ENCODE assay signal across 11 cellular contexts in the genomic region with DNA sequence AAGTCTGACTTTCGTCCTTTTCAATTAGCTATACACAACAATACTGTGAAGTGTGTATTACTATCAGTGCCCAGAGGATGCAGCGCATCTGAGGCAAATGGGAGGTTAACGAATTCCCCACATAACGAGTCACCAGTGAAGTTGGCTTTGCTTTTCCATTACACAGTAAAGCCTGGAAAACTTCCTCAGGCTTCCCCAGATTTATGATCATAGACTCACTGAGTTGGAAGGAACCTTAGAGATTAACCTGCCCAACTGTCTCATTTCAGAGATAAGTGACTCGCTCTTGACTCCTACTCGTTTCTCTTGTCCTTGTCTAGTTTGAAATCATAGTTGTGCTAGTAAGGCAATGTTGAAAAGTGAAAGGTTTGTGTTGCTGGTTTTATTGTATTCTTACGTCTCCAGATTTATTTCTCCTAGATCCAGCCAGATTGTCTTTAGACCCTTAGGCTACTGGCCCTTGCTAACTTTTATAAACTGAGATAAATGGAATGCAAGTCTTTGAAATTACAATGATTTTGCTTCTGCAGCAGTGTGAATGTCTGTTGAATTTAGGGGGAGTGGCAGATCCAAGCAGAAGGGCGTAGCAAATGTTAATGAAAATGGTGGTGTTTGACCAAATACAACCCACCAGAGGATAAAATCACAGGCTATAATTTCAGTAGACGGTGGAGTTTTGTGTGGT. TPM values are rescaled to one million over a fixed set of nuclear protein-coding genes. Genes with fewer than 3 reads are reported as not detected.
A peak's percentile ranks its signal among the peaks of the same experiment; 100 is the strongest.
DNase-seq lines count a peak whose midpoint lies in the region; ATAC-seq and TF ChIP-seq lines count a peak whose summit lies in the region.
"Had no signal": no experiment of that assay in that cellular context is flagged by ENCODE, and none has a peak within 500 bp of the region (broad histone marks: within the 10 kb centered on the region; RNA-seq: fewer than 3 reads in every experiment).

No MANE protein-coding gene starts in this region.

- POLR2A ChIA-PET in WTC11 (lab: Charles Lee) = no interaction called here

- no peak overlapping the region for H2BK120ac ChIP-seq in mesendoderm (ENCODE audit: low read depth, low read length)

- TF ChIP-seq CTCF in WTC11 (IDR thresholded peaks at IDR 0.05) (no peak), left lung (IDR thresholded peaks at IDR 0.05) (no peak)

- no peaks in the 10 kb centered on the region for H3K9me3 Mint-ChIP-seq in WTC11

- CTCF ChIA-PET in WTC11 (lab: Charles Lee) = no interaction called here

- no peak overlapping the region for H3K27ac ChIP-seq in mesendoderm (ENCODE audit: low read depth, low read length)
- H3K27ac ChIP-seq in left lung = no peak overlapping the region
- H3K27ac ChIP-seq: spleen, suprapubic skin had no signal

- ATAC-seq in WTC11 = no peak
- no peak for ATAC-seq in GM21786 (IDR thresholded peaks at IDR 0.05; ENCODE audit: unreplicated experiment)
- no peak for ATAC-seq in left lung

- H3K18ac ChIP-seq in mesendoderm (ENCODE audit: low read length) = no peak overlapping the region

- H3K36me3 ChIP-seq in mesendoderm (ENCODE audit: control insufficient read depth, insufficient read depth, low read length) (no peaks in the 10 kb centered on the region), left lung (no peaks in the 10 kb centered on the region)
- H3K36me3 ChIP-seq: spleen, suprapubic skin had no signal

- H3K79me2 ChIP-seq in mesendoderm (ENCODE audit: control insufficient read depth, insufficient read depth, low read length) = no peaks in the 10 kb centered on the region

- H3K4me3 ChIP-seq in mesendoderm (ENCODE audit: low read length) (no peak overlapping the region), left lung (no peak overlapping the region)
- H3K4me3 ChIP-seq: spleen, suprapubic skin had no signal

- H3K27me3 Mint-ChIP-seq in WTC11 (ENCODE audit: low read depth) = no peaks in the 10 kb centered on the region

- H2BK15ac ChIP-seq in mesendoderm (replicated peaks; ENCODE audit: low read depth) = no peak overlapping the region

- H3K27me3 ChIP-seq in mesendoderm (ENCODE audit: insufficient read depth, low read length, poor library complexity) (no peaks in the 10 kb centered on the region), left lung (no peaks in the 10 kb centered on the region)
- H3K27me3 ChIP-seq: spleen, suprapubic skin had no signal

- H2BK5ac ChIP-seq in mesendoderm (ENCODE audit: low read length) = no peak overlapping the region

- no peak overlapping the region for H3K4ac ChIP-seq in mesendoderm (ENCODE audit: low read depth, low read length)

- H3K27ac Mint-ChIP-seq in WTC11 = peak overlapping the region; percentile 60

- H3K4me1 ChIP-seq in mesendoderm (ENCODE audit: control insufficient read depth, low read depth, low read length) (no peaks in the 10 kb centered on the region), left lung (peaks cover 0 to 16% of the 10 kb centered on the region in 2 donors)
- H3K4me1 ChIP-seq: suprapubic skin had no signal

- no peak overlapping the region for H2AK5ac ChIP-seq in mesendoderm (ENCODE audit: low read length)

- H4K8ac ChIP-seq in mesendoderm (ENCODE audit: low read depth, low read length) = peak overlapping the region; percentile 56

- no peaks in the 10 kb centered on the region for H3K9me3 ChIP-seq in left lung
- H3K9me3 ChIP-seq: spleen, suprapubic skin had no signal

- H3K23ac ChIP-seq in mesendoderm (ENCODE audit: low read length) = no peak overlapping the region

- peak; percentile 85 for DNase-seq in EH (ENCODE audit: low read depth)
- DNase-seq in HS-5 (ENCODE audit: low read depth) = peak; percentile 80
- no peak for DNase-seq in WTC11 (ENCODE audit: low spot score)
- no peak for DNase-seq in mesendoderm
- no peak for DNase-seq in SHP77 (lab: John Stamatoyannopoulos, UW)
- DNase-seq in left lung = no peak
- DNase-seq: activated naive CD4-positive, alpha-beta T cell treated with anti-CD3 and anti-CD28 coated beads, Interleukin-2, amount 50 U/mL, for 16 hours; NCI-H187 treated with DMSO at 0.1 percent for 48 hours; spleen had no signal

- H3K4me3 Mint-ChIP-seq in WTC11 = no peak overlapping the region

- H3K36me3 Mint-ChIP-seq in WTC11 = no peaks in the 10 kb centered on the region

- intact Hi-C loops in left lung (cut with DNase I) = no loop called here

- H3K9ac ChIP-seq in mesendoderm (ENCODE audit: low read length) = no peak overlapping the region

- H3K56ac ChIP-seq in mesendoderm (ENCODE audit: low read length) = no peak overlapping the region

- no peak overlapping the region for H4K5ac ChIP-seq in mesendoderm (ENCODE audit: low read length)

- H3K79me1 ChIP-seq in mesendoderm (ENCODE audit: low read length) = no peaks in the 10 kb centered on the region

- no CpG with 5 or more reads among the region's 9 CpGs for WGBS in mesendoderm (ENCODE audit: extremely low coverage, insufficient coverage, low lambda C conversion rate)

- H3K4me2 ChIP-seq in mesendoderm (ENCODE audit: low read length) = no peak overlapping the region

- H3K4me1 Mint-ChIP-seq in WTC11 = peaks cover 18% of the 10 kb centered on the region

TF ChIP-seq in WTC11, 78 proteins besides CTCF, POLR2A, EP300 and RAD21 (continues in another document):
- TF ChIP-seq PRRX2 (CRISPR knock-in tag; IDR thresholded peaks at IDR 0.05) = no peak
- TF ChIP-seq, protein P1, sequence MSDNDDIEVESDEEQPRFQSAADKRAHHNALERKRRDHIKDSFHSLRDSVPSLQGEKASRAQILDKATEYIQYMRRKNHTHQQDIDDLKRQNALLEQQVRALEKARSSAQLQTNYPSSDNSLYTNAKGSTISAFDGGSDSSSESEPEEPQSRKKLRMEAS (CRISPR knock-in tag; IDR thresholded peaks at IDR 0.05) = no peak
- TF ChIP-seq, protein P2, sequence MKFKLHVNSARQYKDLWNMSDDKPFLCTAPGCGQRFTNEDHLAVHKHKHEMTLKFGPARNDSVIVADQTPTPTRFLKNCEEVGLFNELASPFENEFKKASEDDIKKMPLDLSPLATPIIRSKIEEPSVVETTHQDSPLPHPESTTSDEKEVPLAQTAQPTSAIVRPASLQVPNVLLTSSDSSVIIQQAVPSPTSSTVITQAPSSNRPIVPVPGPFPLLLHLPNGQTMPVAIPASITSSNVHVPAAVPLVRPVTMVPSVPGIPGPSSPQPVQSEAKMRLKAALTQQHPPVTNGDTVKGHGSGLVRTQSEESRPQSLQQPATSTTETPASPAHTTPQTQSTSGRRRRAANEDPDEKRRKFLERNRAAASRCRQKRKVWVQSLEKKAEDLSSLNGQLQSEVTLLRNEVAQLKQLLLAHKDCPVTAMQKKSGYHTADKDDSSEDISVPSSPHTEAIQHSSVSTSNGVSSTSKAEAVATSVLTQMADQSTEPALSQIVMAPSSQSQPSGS (CRISPR knock-in tag; IDR thresholded peaks at IDR 0.05; ENCODE audit: borderline replicate concordance, low read depth) = no peak
- no peak for TF ChIP-seq CREB1 (CRISPR knock-in tag; IDR thresholded peaks at IDR 0.05)
- TF ChIP-seq TCF7 (CRISPR knock-in tag; IDR thresholded peaks at IDR 0.05; ENCODE audit: low read depth) = no peak
- no peak for TF ChIP-seq TEAD4 (CRISPR knock-in tag; IDR thresholded peaks at IDR 0.05)
- TF ChIP-seq RELA (CRISPR knock-in tag; IDR thresholded peaks at IDR 0.05; ENCODE audit: borderline replicate concordance) = no peak
- no peak for TF ChIP-seq ATF6 (CRISPR knock-in tag; IDR thresholded peaks at IDR 0.05)
- no peak for TF ChIP-seq NFATC4 (CRISPR knock-in tag; IDR thresholded peaks at IDR 0.05)
- TF ChIP-seq, protein P3, sequence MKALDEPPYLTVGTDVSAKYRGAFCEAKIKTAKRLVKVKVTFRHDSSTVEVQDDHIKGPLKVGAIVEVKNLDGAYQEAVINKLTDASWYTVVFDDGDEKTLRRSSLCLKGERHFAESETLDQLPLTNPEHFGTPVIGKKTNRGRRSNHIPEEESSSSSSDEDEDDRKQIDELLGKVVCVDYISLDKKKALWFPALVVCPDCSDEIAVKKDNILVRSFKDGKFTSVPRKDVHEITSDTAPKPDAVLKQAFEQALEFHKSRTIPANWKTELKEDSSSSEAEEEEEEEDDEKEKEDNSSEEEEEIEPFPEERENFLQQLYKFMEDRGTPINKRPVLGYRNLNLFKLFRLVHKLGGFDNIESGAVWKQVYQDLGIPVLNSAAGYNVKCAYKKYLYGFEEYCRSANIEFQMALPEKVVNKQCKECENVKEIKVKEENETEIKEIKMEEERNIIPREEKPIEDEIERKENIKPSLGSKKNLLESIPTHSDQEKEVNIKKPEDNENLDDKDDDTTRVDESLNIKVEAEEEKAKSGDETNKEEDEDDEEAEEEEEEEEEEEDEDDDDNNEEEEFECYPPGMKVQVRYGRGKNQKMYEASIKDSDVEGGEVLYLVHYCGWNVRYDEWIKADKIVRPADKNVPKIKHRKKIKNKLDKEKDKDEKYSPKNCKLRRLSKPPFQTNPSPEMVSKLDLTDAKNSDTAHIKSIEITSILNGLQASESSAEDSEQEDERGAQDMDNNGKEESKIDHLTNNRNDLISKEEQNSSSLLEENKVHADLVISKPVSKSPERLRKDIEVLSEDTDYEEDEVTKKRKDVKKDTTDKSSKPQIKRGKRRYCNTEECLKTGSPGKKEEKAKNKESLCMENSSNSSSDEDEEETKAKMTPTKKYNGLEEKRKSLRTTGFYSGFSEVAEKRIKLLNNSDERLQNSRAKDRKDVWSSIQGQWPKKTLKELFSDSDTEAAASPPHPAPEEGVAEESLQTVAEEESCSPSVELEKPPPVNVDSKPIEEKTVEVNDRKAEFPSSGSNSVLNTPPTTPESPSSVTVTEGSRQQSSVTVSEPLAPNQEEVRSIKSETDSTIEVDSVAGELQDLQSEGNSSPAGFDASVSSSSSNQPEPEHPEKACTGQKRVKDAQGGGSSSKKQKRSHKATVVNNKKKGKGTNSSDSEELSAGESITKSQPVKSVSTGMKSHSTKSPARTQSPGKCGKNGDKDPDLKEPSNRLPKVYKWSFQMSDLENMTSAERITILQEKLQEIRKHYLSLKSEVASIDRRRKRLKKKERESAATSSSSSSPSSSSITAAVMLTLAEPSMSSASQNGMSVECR (CRISPR knock-in tag; IDR thresholded peaks at IDR 0.05; ENCODE audit: borderline replicate concordance) = no peak

RNA-seq across cellular contexts. Expression of gene S1PR1, which starts 17.3 kb away (rescaled TPM):
- total RNA-seq in WTC11 (2021) = 3.2 to 3.4 TPM (median 3.2 TPM) in 3 replicates
- 0.52 TPM for polyA plus RNA-seq in mesendoderm (2013, experiment 1 of 2)
- 0.53 TPM for polyA plus RNA-seq in mesendoderm (2013, experiment 2 of 2)
- total RNA-seq in left lung = 10 to 100 TPM; 35.5 to 89.3 TPM

Comparison
In these comparisons a context has a peak if more than half of its experiments do, and no peak if none do; other contexts are left out.
1. DNase-seq: peak in EH (single experiment) and HS-5 (single experiment); none in WTC11 (single experiment), mesendoderm (single experiment), SHP77 (0 of 2) and left lung (0 of 2).